ENCODE assay signal across 1 cellular context in the genomic region with DNA sequence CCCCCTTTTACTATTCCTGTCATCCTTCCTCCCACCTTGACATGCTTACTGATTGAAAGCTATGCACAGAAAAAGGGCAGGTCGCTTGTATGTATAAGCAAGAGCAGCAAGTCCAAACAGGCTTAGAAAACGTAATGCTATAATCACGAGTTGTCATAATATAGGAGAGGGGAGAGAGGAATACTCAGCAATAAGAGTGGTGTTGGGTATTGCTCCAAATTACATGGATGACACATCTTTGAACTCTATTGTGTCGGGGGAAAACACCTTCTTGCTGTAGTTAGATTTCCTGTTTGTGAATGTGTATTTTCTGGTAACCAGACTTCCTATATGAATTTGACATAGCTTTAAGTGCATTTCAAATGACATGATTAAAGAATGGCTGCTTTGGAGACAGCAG.
TF ChIP-seq lines count a peak whose summit lies in the region.

No MANE protein-coding gene starts in this region.

TF ChIP-seq in HepG2, 621 proteins besides CTCF, POLR2A, EP300 and RAD21:
- TF ChIP-seq NBN (conservative IDR thresholded peaks at IDR 0.05) (no peak), FOXO1 (CRISPR knock-in tag; IDR thresholded peaks at IDR 0.05) (no peak), SIX4 (CRISPR knock-in tag; IDR thresholded peaks at IDR 0.05) (no peak), BORCS8-MEF2B (CRISPR knock-in tag; IDR thresholded peaks at IDR 0.05) (no peak), JUN (CRISPR knock-in tag; IDR thresholded peaks at IDR 0.05) (no peak), MEF2D (CRISPR knock-in tag; IDR thresholded peaks at IDR 0.05) (no peak), ZNF292 (CRISPR knock-in tag; IDR thresholded peaks at IDR 0.05; ENCODE audit: borderline replicate concordance, low read depth) (no peak), ZKSCAN5 (CRISPR knock-in tag; IDR thresholded peaks at IDR 0.05) (no peak), EEA1 (CRISPR knock-in tag; IDR thresholded peaks at IDR 0.05; ENCODE audit: borderline replicate concordance) (no peak), CHD2 (IDR thresholded peaks at IDR 0.05; ENCODE audit: low read depth, low read length) (no peak), ZNF432 (CRISPR knock-in tag; IDR thresholded peaks at IDR 0.05; ENCODE audit: borderline replicate concordance) (no peak)
- TF ChIP-seq, protein P1, sequence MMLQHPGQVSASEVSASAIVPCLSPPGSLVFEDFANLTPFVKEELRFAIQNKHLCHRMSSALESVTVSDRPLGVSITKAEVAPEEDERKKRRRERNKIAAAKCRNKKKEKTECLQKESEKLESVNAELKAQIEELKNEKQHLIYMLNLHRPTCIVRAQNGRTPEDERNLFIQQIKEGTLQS (CRISPR knock-in tag; IDR thresholded peaks at IDR 0.05): no peak
- TF ChIP-seq, protein P2, sequence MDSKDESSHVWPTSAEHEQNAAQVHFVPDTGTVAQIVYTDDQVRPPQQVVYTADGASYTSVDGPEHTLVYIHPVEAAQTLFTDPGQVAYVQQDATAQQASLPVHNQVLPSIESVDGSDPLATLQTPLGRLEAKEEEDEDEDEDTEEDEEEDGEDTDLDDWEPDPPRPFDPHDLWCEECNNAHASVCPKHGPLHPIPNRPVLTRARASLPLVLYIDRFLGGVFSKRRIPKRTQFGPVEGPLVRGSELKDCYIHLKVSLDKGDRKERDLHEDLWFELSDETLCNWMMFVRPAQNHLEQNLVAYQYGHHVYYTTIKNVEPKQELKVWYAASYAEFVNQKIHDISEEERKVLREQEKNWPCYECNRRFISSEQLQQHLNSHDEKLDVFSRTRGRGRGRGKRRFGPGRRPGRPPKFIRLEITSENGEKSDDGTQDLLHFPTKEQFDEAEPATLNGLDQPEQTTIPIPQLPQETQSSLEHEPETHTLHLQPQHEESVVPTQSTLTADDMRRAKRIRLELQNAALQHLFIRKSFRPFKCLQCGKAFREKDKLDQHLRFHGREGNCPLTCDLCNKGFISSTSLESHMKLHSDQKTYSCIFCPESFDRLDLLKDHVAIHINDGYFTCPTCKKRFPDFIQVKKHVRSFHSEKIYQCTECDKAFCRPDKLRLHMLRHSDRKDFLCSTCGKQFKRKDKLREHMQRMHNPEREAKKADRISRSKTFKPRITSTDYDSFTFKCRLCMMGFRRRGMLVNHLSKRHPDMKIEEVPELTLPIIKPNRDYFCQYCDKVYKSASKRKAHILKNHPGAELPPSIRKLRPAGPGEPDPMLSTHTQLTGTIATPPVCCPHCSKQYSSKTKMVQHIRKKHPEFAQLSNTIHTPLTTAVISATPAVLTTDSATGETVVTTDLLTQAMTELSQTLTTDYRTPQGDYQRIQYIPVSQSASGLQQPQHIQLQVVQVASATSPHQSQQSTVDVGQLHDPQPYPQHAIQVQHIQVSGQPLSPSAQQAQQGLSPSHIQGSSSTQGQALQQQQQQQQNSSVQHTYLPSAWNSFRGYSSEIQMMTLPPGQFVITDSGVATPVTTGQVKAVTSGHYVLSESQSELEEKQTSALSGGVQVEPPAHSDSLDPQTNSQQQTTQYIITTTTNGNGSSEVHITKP (CRISPR knock-in tag; IDR thresholded peaks at IDR 0.05; ENCODE audit: low read depth): no peak
- TF ChIP-seq, protein P3, sequence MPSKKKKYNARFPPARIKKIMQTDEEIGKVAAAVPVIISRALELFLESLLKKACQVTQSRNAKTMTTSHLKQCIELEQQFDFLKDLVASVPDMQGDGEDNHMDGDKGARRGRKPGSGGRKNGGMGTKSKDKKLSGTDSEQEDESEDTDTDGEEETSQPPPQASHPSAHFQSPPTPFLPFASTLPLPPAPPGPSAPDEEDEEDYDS (CRISPR knock-in tag; IDR thresholded peaks at IDR 0.05): no peak
TF ChIP-seq in HepG2: peak in this region for 0.
